17 cellular contexts compared by ENCODE assay signal in the genomic region with DNA sequence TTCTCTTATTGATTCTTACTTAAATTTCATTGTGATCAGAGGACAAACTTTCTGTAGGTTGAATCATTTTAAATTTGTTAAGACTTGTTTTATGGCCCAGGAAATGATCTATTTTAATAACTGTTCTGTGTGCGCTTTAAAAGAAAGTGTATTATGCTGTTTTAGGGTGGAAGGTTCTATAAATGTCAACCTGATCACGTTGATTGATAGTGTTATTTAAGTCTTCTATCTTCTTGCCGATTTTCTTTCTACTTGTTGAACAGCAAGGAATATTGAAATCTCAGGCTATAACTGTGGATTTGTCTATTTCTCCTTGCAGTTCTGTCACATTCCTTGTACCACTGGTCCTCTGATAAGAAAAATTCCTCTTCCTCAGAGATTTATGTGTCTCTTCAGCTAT.
DNase-seq lines count a peak whose midpoint lies in the region; ATAC-seq and TF ChIP-seq lines count a peak whose summit lies in the region.
"Had no signal": no experiment of that assay in that cellular context is flagged by ENCODE, and none has a peak within 500 bp of the region (broad histone marks: within the 10 kb centered on the region; RNA-seq: fewer than 3 reads in every experiment).

No MANE protein-coding gene starts in this region.

- CTCF ChIA-PET in SK-N-SH (lab: Yijun Ruan, JAX) (interaction anchor here (1.4 to 2.4 kb wide), 2 partner anchors 328 to 406 kb away, joined by 3 to 24 read pairs; no protein-coding TSS in a partner anchor), HEK293T (lab: Yijun Ruan, JAX) (no interaction called here)

- H3K9ac ChIP-seq in SK-N-SH, result no peak overlapping the region
- H3K9ac ChIP-seq: BLaER1 had no signal

- no peaks in the 10 kb centered on the region for H3K9me2 ChIP-seq in SK-N-SH

- TF ChIP-seq RAD21 in SK-N-SH (IDR thresholded peaks at IDR 0.05; ENCODE audit: low read length), result no peak

- TF ChIP-seq POLR2A in lower leg skin (IDR thresholded peaks at IDR 0.05), result no peak

- TF ChIP-seq CTCF in SK-N-SH (IDR thresholded peaks at IDR 0.05) (no peak), fibroblast of the aortic adventitia (IDR thresholded peaks at IDR 0.05; ENCODE audit: insufficient read depth, low read length) (no peak), lower leg skin (IDR thresholded peaks at IDR 0.05) (no peak)

- H3K4me3 ChIP-seq in SK-N-SH (ENCODE audit: low read depth in 2 of 2, low read length in 1 of 2) (no peak overlapping the region), fibroblast of the aortic adventitia (ENCODE audit: low read depth, low read length) (no peak overlapping the region), lower leg skin (ENCODE audit: low read depth, poor library complexity, severe bottlenecking) (no peak overlapping the region)
- H3K4me3 ChIP-seq: BLaER1, GM23338 had no signal

- H4K20me1 ChIP-seq in SK-N-SH (ENCODE audit: insufficient read depth), result no peaks in the 10 kb centered on the region
- H4K20me1 ChIP-seq: BLaER1 had no signal

- peaks cover 71% of the 10 kb centered on the region for H3K79me2 ChIP-seq in SK-N-SH (ENCODE audit: insufficient read depth)

- no peak for TF ChIP-seq EP300 in SK-N-SH (IDR thresholded peaks at IDR 0.05; ENCODE audit: borderline replicate concordance in 1 of 2, low read depth in 1 of 2, low read length in 1 of 2)

- intact Hi-C loops in lower leg skin (cut with DNase I; ENCODE audit: low total_unique reads), result no loop called here

- no peak overlapping the region for H3K27ac ChIP-seq in SK-N-SH (ENCODE audit: low read depth in 2 of 2, low read length in 1 of 2)
- H3K27ac ChIP-seq: 22Rv1, BLaER1 had no signal

- POLR2A ChIA-PET in SK-N-SH (lab: Yijun Ruan, JAX), result no interaction called here
- POLR2A ChIA-PET in HEK293T (lab: Yijun Ruan, JAX), result no interaction called here

- H3F3A ChIP-seq in SK-N-SH (replicated peaks; ENCODE audit: insufficient read depth), result peaks cover 21% of the 10 kb centered on the region

- H3K27me3 ChIP-seq in SK-N-SH (ENCODE audit: insufficient read depth), result no peaks in the 10 kb centered on the region
- H3K27me3 ChIP-seq: BLaER1 had no signal

- peaks cover 18 to 30% of the 10 kb centered on the region in 2 experiments for H3K36me3 ChIP-seq in SK-N-SH (replicated peaks in 1 of 2; ENCODE audit: control insufficient read depth in 1 of 2, insufficient read depth in 2 of 2, low read length in 1 of 2)
- H3K36me3 ChIP-seq: BLaER1 had no signal

- H2AFZ ChIP-seq in SK-N-SH (ENCODE audit: low read depth), result no peak overlapping the region
- H2AFZ ChIP-seq: GM23338 had no signal

- ATAC-seq in SK-N-SH treated with all-trans-retinoic acid at 6 μM for 48 hours, result no peak
- ATAC-seq: GM23338 had no signal

- H3K9me3 ChIP-seq in SK-N-SH, result no peaks in the 10 kb centered on the region
- H3K9me3 ChIP-seq: BLaER1 had no signal

- no peak for DNase-seq in SK-N-SH
- DNase-seq in HEK293T (ENCODE audit: extremely low spot score), result no peak
- peak; percentile 20 for DNase-seq in amniotic epithelial cell (ENCODE audit: low read depth)
- DNase-seq in fibroblast of the aortic adventitia (ENCODE audit: low read depth), result peak; percentile 9
- DNase-seq in lower leg skin (ENCODE audit: low spot score in 2 of 2), result no peak
- DNase-seq in COR-L47 (lab: John Stamatoyannopoulos, UW), result no peak
- DNase-seq in NCI-H2171 treated with DMSO at 0.1 percent for 48 hours (lab: John Stamatoyannopoulos, UW), result no peak
- DNase-seq: Calu3; CD4-positive, alpha-beta memory T cell; DMS79 treated with DMSO at 0.1 percent for 48 hours; GF-D8; HCEC 1CT; IMR-90 had no signal

- H3K4me1 ChIP-seq in SK-N-SH (ENCODE audit: control insufficient read depth in 1 of 2, insufficient read depth in 2 of 2, low read depth in 1 of 2, low read length in 1 of 2), result peaks cover 7 to 19% of the 10 kb centered on the region in 2 experiments; a peak in 3 of 4 replicates
- H3K4me1 ChIP-seq: BLaER1 had no signal

- peak overlapping the region; percentile 17; the same call in 1 of the 2 replicates for H3K4me2 ChIP-seq in SK-N-SH
- H3K4me2 ChIP-seq: BLaER1, GM23338 had no signal

- 97% methylated on average over 3 of the region's 3 CpGs for WGBS in SK-N-SH (ENCODE audit: low lambda C conversion rate)
- WGBS in lower leg skin, 2 donors, result 47 to 51% methylated on average over 3 of the region's 3 CpGs

TF ChIP-seq in SK-N-SH, 30 proteins besides CTCF, POLR2A, EP300 and RAD21 (continues in another document):
- no peak for TF ChIP-seq TEAD4 (IDR thresholded peaks at IDR 0.05; ENCODE audit: borderline replicate concordance, insufficient read depth)
- TF ChIP-seq, protein P1, sequence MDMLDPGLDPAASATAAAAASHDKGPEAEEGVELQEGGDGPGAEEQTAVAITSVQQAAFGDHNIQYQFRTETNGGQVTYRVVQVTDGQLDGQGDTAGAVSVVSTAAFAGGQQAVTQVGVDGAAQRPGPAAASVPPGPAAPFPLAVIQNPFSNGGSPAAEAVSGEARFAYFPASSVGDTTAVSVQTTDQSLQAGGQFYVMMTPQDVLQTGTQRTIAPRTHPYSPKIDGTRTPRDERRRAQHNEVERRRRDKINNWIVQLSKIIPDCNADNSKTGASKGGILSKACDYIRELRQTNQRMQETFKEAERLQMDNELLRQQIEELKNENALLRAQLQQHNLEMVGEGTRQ (IDR thresholded peaks at IDR 0.05; ENCODE audit: borderline replicate concordance, low read depth, low read length), result no peak
- no peak for TF ChIP-seq RXRA (IDR thresholded peaks at IDR 0.05; ENCODE audit: borderline replicate concordance, low read depth)
- no peak for TF ChIP-seq TCF12 (IDR thresholded peaks at IDR 0.05)

TF ChIP-seq in SK-N-SH treated with all-trans-retinoic acid at 6 μM for 48 hours, 23 proteins besides CTCF, POLR2A, EP300 and RAD21 (continues in another document):
- TF ChIP-seq ZFP3 (CRISPR knock-in tag; IDR thresholded peaks at IDR 0.05) (no peak), BACH2 (CRISPR knock-in tag; IDR thresholded peaks at IDR 0.05; ENCODE audit: borderline replicate concordance) (no peak), ZNF8 (CRISPR knock-in tag; IDR thresholded peaks at IDR 0.05) (no peak), GLIS3 (CRISPR knock-in tag; IDR thresholded peaks at IDR 0.05) (no peak), RARB (CRISPR knock-in tag; IDR thresholded peaks at IDR 0.05) (no peak)
- TF ChIP-seq, protein P2, sequence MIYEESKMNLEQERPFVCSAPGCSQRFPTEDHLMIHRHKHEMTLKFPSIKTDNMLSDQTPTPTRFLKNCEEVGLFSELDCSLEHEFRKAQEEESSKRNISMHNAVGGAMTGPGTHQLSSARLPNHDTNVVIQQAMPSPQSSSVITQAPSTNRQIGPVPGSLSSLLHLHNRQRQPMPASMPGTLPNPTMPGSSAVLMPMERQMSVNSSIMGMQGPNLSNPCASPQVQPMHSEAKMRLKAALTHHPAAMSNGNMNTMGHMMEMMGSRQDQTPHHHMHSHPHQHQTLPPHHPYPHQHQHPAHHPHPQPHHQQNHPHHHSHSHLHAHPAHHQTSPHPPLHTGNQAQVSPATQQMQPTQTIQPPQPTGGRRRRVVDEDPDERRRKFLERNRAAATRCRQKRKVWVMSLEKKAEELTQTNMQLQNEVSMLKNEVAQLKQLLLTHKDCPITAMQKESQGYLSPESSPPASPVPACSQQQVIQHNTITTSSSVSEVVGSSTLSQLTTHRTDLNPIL (CRISPR knock-in tag; IDR thresholded peaks at IDR 0.05; ENCODE audit: low read depth), result no peak
- TF ChIP-seq, protein P3, sequence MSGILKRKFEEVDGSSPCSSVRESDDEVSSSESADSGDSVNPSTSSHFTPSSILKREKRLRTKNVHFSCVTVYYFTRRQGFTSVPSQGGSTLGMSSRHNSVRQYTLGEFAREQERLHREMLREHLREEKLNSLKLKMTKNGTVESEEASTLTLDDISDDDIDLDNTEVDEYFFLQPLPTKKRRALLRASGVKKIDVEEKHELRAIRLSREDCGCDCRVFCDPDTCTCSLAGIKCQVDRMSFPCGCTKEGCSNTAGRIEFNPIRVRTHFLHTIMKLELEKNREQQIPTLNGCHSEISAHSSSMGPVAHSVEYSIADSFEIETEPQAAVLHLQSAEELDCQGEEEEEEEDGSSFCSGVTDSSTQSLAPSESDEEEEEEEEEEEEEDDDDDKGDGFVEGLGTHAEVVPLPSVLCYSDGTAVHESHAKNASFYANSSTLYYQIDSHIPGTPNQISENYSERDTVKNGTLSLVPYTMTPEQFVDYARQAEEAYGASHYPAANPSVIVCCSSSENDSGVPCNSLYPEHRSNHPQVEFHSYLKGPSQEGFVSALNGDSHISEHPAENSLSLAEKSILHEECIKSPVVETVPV (CRISPR knock-in tag; IDR thresholded peaks at IDR 0.05), result no peak

TF ChIP-seq in HEK293T, 16 proteins besides CTCF, POLR2A, EP300 and RAD21:
- TF ChIP-seq, protein P4, sequence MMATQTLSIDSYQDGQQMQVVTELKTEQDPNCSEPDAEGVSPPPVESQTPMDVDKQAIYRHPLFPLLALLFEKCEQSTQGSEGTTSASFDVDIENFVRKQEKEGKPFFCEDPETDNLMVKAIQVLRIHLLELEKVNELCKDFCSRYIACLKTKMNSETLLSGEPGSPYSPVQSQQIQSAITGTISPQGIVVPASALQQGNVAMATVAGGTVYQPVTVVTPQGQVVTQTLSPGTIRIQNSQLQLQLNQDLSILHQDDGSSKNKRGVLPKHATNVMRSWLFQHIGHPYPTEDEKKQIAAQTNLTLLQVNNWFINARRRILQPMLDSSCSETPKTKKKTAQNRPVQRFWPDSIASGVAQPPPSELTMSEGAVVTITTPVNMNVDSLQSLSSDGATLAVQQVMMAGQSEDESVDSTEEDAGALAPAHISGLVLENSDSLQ (IDR thresholded peaks at IDR 0.05), result peak; percentile 60
- no peak for TF ChIP-seq ZNF384 (IDR thresholded peaks at IDR 0.05)

Comparison
In these comparisons a context has a peak if more than half of its experiments do, and no peak if none do; other contexts are left out.
1. DNase-seq: peak in amniotic epithelial cell (single experiment) and fibroblast of the aortic adventitia (single experiment); none in SK-N-SH (single experiment), HEK293T (single experiment), lower leg skin (0 of 2), COR-L47 (single experiment) and NCI-H2171 treated with DMSO at 0.1 percent for 48 hours (single experiment).